13 cellular contexts compared by ENCODE assay signal in the genomic region with DNA sequence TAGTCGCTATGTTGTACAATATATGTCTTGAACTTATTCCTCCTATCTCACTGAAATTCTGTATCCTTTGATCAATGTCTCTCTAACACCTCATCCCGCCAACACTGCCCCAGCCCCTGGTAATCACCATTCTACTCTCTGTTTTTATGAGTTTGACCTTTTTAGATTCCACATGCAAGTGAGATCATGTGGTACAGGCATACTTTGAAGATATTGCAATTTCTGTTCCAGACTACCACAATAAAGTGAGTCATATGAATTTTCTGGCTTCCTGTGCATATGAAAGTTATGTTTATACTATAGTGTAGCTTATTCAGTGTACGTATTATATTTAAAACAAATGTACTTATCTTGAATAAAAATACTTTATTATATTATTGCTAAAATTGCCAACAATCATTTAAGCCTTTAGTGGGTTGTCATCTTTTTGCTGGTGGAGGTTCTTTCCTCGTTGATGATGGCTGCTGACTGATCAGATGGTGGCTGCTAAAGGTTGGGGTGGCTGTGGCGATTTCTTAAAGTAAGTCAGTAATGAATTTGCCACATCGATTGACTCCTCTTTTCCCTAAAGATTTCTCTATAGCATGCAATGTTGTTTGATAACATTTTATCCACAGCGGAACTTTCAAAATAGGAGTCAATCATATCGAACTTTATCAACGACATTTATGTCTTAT.
DNase-seq lines count a peak whose midpoint lies in the region; ATAC-seq and TF ChIP-seq lines count a peak whose summit lies in the region.
"Had no signal": no experiment of that assay in that cellular context is flagged by ENCODE, and none has a peak within 500 bp of the region (broad histone marks: within the 10 kb centered on the region; RNA-seq: fewer than 3 reads in every experiment).

No MANE protein-coding gene starts in this region.

- intact Hi-C loops in activated naive CD4-positive, alpha-beta T cell treated with anti-CD3 and anti-CD28 coated beads for 36 hours (cut with micrococcal nuclease): loop anchor here (1.0 kb wide), 2 partner anchors 8 to 13 kb away; no protein-coding TSS in a partner anchor

- H3K9me3 ChIP-seq in RWPE2 (ENCODE audit: severe bottlenecking): no peaks in the 10 kb centered on the region
- H3K9me3 ChIP-seq: SJSA1, uterus had no signal

- no peaks in the 10 kb centered on the region for H3K27me3 ChIP-seq in RWPE2 (ENCODE audit: insufficient read depth, poor library complexity, severe bottlenecking)
- H3K27me3 ChIP-seq: SJSA1, uterus had no signal

- no peak overlapping the region for H3K4me3 ChIP-seq in RWPE2 (ENCODE audit: severe bottlenecking)
- H3K4me3 ChIP-seq: GM23338, SJSA1, uterus had no signal

- no peaks in the 10 kb centered on the region for H3K36me3 ChIP-seq in RWPE2 (ENCODE audit: low read depth)
- H3K36me3 ChIP-seq: SJSA1, uterus had no signal

- TF ChIP-seq CTCF in RWPE2 (IDR thresholded peaks at IDR 0.05; ENCODE audit: poor library complexity, severe bottlenecking): no peak

- peak; percentile 59 for DNase-seq in activated naive CD4-positive, alpha-beta T cell treated with anti-CD3 and anti-CD28 coated beads for 36 hours
- no peak for DNase-seq in activated naive CD4-positive, alpha-beta T cell treated with Interleukin-2 at 50 U/mL for 16 hours
- DNase-seq in RWPE2 (ENCODE audit: low spot score) (no peak), dermis microvascular lymphatic vessel endothelial cell (ENCODE audit: low read depth in 2 of 2) (peak; percentile 11 to 79), NCI-H2081 treated with DMSO at 0.1 percent for 48 hours (lab: John Stamatoyannopoulos, UW) (no peak), G401 (ENCODE audit: low spot score) (no peak), activated gamma-delta T cell (lab: John Stamatoyannopoulos, UW) (no peak)
- no peak for DNase-seq in stimulated activated effector memory CD8-positive, alpha-beta T cell treated with anti-CD3 and anti-CD28 coated beads, Interleukin-12 subunit alpha, Interleukin-12 subunit beta, amount 100 ng/mL, for 72 hours (ENCODE audit: low spot score in 2 of 2)
- DNase-seq: DND-41, uterus had no signal

- CTCF ChIA-PET in activated naive CD4-positive, alpha-beta T cell treated with anti-CD3 and anti-CD28 coated beads for 36 hours (lab: Charles Lee): no interaction called here

- no peak overlapping the region for H3K27ac Mint-ChIP-seq in activated naive CD4-positive, alpha-beta T cell treated with anti-CD3 and anti-CD28 coated beads for 36 hours
- H3K27ac Mint-ChIP-seq in stimulated activated effector memory CD8-positive, alpha-beta T cell treated with anti-CD3 and anti-CD28 coated beads, Interleukin-12 subunit alpha, Interleukin-12 subunit beta, amount 100 ng/mL, for 72 hours: no peak overlapping the region
- H3K27ac Mint-ChIP-seq: GM23338 had no signal

- H3K9me3 Mint-ChIP-seq in activated naive CD4-positive, alpha-beta T cell treated with anti-CD3 and anti-CD28 coated beads for 36 hours: peaks cover 6% of the 10 kb centered on the region
- H3K9me3 Mint-ChIP-seq in stimulated activated effector memory CD8-positive, alpha-beta T cell treated with anti-CD3 and anti-CD28 coated beads, Interleukin-12 subunit alpha, Interleukin-12 subunit beta, amount 100 ng/mL, for 72 hours: peaks cover 3% of the 10 kb centered on the region

- no peak overlapping the region for H3K4me3 Mint-ChIP-seq in activated naive CD4-positive, alpha-beta T cell treated with anti-CD3 and anti-CD28 coated beads for 36 hours
- H3K4me3 Mint-ChIP-seq in stimulated activated effector memory CD8-positive, alpha-beta T cell treated with anti-CD3 and anti-CD28 coated beads, Interleukin-12 subunit alpha, Interleukin-12 subunit beta, amount 100 ng/mL, for 72 hours: no peak overlapping the region
- H3K4me3 Mint-ChIP-seq: GM23338 had no signal

- in situ Hi-C loops in G401 (cut with HindIII; ENCODE audit: low sequenced_read_pairs): no loop called here

- H3K4me1 Mint-ChIP-seq in activated naive CD4-positive, alpha-beta T cell treated with anti-CD3 and anti-CD28 coated beads for 36 hours (ENCODE audit: low read depth): peaks cover 16% of the 10 kb centered on the region
- H3K4me1 Mint-ChIP-seq in stimulated activated effector memory CD8-positive, alpha-beta T cell treated with anti-CD3 and anti-CD28 coated beads, Interleukin-12 subunit alpha, Interleukin-12 subunit beta, amount 100 ng/mL, for 72 hours: peaks cover 6% of the 10 kb centered on the region

- H3K27ac ChIP-seq in RWPE2 (ENCODE audit: poor library complexity, severe bottlenecking): no peak overlapping the region
- H3K27ac ChIP-seq: HL-60, SJSA1, uterus had no signal

- no peaks in the 10 kb centered on the region for H3K36me3 Mint-ChIP-seq in activated naive CD4-positive, alpha-beta T cell treated with anti-CD3 and anti-CD28 coated beads for 36 hours (ENCODE audit: low read depth)
- H3K36me3 Mint-ChIP-seq in stimulated activated effector memory CD8-positive, alpha-beta T cell treated with anti-CD3 and anti-CD28 coated beads, Interleukin-12 subunit alpha, Interleukin-12 subunit beta, amount 100 ng/mL, for 72 hours: no peaks in the 10 kb centered on the region

- no peaks in the 10 kb centered on the region for H3K27me3 Mint-ChIP-seq in activated naive CD4-positive, alpha-beta T cell treated with anti-CD3 and anti-CD28 coated beads for 36 hours (ENCODE audit: low read depth)

- peak; percentile 61; the same call in 2 of the 3 replicates for ATAC-seq in RWPE2 (ENCODE audit: low read depth)
- peak; percentile 60 for ATAC-seq in stimulated activated effector memory CD8-positive, alpha-beta T cell treated with anti-CD3 and anti-CD28 coated beads, Interleukin-12 subunit alpha, Interleukin-12 subunit beta, amount 100 ng/mL, for 72 hours
- ATAC-seq: GM23338 had no signal

- peaks cover 5% of the 10 kb centered on the region for H3K4me1 ChIP-seq in RWPE2 (ENCODE audit: insufficient read depth, poor library complexity, severe bottlenecking)
- H3K4me1 ChIP-seq: SJSA1, uterus had no signal

Comparison
In these comparisons a context has a peak if more than half of its experiments do, and no peak if none do; other contexts are left out.
1. DNase-seq: peak in activated naive CD4-positive, alpha-beta T cell treated with anti-CD3 and anti-CD28 coated beads for 36 hours (single experiment) and dermis microvascular lymphatic vessel endothelial cell (2 of 2); none in activated naive CD4-positive, alpha-beta T cell treated with Interleukin-2 at 50 U/mL for 16 hours (single experiment), RWPE2 (single experiment), stimulated activated effector memory CD8-positive, alpha-beta T cell treated with anti-CD3 and anti-CD28 coated beads, Interleukin-12 subunit alpha, Interleukin-12 subunit beta, amount 100 ng/mL, for 72 hours (0 of 2), NCI-H2081 treated with DMSO at 0.1 percent for 48 hours (single experiment), G401 (single experiment) and activated gamma-delta T cell (single experiment).